In genomic region chr19:10269333-10270179, GRCh38 we compare ENCODE assay signal across 8 cellular contexts. TPM values are rescaled to one million over a fixed set of nuclear protein-coding genes. Genes with fewer than 3 reads are reported as not detected.
DNase-seq lines count a peak whose midpoint lies in the region; ATAC-seq, FAIRE-seq and TF ChIP-seq lines count a peak whose summit lies in the region.

No MANE protein-coding gene starts in this region.

- peak; percentile 85 for DNase-seq in CD14-positive monocyte (ENCODE audit: low spot score)
- DNase-seq in NCI-H2171 (lab: John Stamatoyannopoulos, UW) = peak; percentile 54
- peak; percentile 88 for DNase-seq in activated B cell treated with CpG ODN at 0.5 μM for 24 hours
- DNase-seq in bronchial epithelial cell (ENCODE audit: low read depth) = peak; percentile 47
- DNase-seq in iris pigment epithelial cell (ENCODE audit: low read depth) = peak; percentile 82
- peak; percentile 54 for DNase-seq in smooth muscle cell (lab: John Stamatoyannopoulos, UW; ENCODE audit: unreplicated experiment)
- no peak for DNase-seq in HPDE6-E6E7 (ENCODE audit: extremely low spot score)

- peak overlapping the region; percentile 83 for H3K4me2 ChIP-seq in smooth muscle cell

- peak overlapping the region; percentile 19 for H3K9ac ChIP-seq in smooth muscle cell (ENCODE audit: low read depth)

- no peaks in the 10 kb centered on the region for H3K9me3 ChIP-seq in smooth muscle cell (replicated peaks; ENCODE audit: low read depth)

- TF ChIP-seq CTCF in CD14-positive monocyte (IDR thresholded peaks at IDR 0.05) (peak; percentile 98), activated B cell treated with CpG ODN at 0.5 μM for 24 hours (IDR thresholded peaks at IDR 0.05) (peak; percentile 71), bronchial epithelial cell (IDR thresholded peaks at IDR 0.05; ENCODE audit: insufficient read depth, low read length, severe bottlenecking) (peak; percentile 92), smooth muscle cell (IDR thresholded peaks at IDR 0.05; ENCODE audit: borderline replicate concordance, insufficient read depth, poor library complexity, severe bottlenecking) (peak; percentile 91)

- no peak for FAIRE-seq in bronchial epithelial cell (lab: Jason Lieb, UNC)

- H3K4me1 Mint-ChIP-seq in CD14-positive monocyte (peaks cover 38% of the 10 kb centered on the region), activated B cell treated with CpG ODN at 0.5 μM for 24 hours (peaks cover 38% of the 10 kb centered on the region)

- no peaks in the 10 kb centered on the region for H4K20me1 ChIP-seq in smooth muscle cell (ENCODE audit: low read depth)

- POLR2A ChIA-PET in activated B cell treated with CpG ODN at 0.5 μM for 24 hours (lab: Charles Lee) = interaction anchor here (0.6 to 5.7 kb wide), 19 partner anchors 10 to 218 kb away, joined by 3 to 128 read pairs (median 13); partner anchors contain the start of genes CDC37, FDX2, ICAM4 and ICAM5

- ATAC-seq in GM21723 (IDR thresholded peaks at IDR 0.05; ENCODE audit: unreplicated experiment) = peak; percentile 39
- peak; percentile 48 for ATAC-seq in activated B cell treated with CpG ODN at 0.5 μM for 24 hours (ENCODE audit: low read depth)

- peak overlapping the region; percentile 88 for H2AFZ ChIP-seq in smooth muscle cell (ENCODE audit: low read depth)

- H3K4me3 Mint-ChIP-seq in CD14-positive monocyte (peak overlapping the region; percentile 88 to 93), activated B cell treated with CpG ODN at 0.5 μM for 24 hours (peak overlapping the region; percentile 87)

- peaks cover 2 to 4% (median 3%) of the 10 kb centered on the region in 3 donors for H3K27me3 Mint-ChIP-seq in CD14-positive monocyte (ENCODE audit: low read depth in 3 of 3)
- no peaks in the 10 kb centered on the region for H3K27me3 Mint-ChIP-seq in activated B cell treated with CpG ODN at 0.5 μM for 24 hours

- WGBS in smooth muscle cell (ENCODE audit: low lambda C conversion rate) = 12% methylated on average over 59 of the region's 59 CpGs

- no peaks in the 10 kb centered on the region for H3K27me3 ChIP-seq in bronchial epithelial cell (ENCODE audit: control insufficient read depth, insufficient read depth, low read length)
- peaks cover 9% of the 10 kb centered on the region for H3K27me3 ChIP-seq in smooth muscle cell (ENCODE audit: low read depth)

- intact Hi-C loops in CD14-positive monocyte (cut with micrococcal nuclease) = loop anchor here (1.0 to 5.0 kb wide), 4 partner anchors 63 to 120 kb away; partner anchors contain the start of genes RAVER1 (in 2 of the 2) and TYK2 (in 1 of the 2)
- intact Hi-C loops in activated B cell treated with CpG ODN at 0.5 μM for 24 hours (cut with micrococcal nuclease) = loop anchor here (1.0 to 2.0 kb wide), 7 partner anchors 10 to 156 kb away; partner anchors contain the start of genes ICAM5, RAVER1 and TYK2

- H3K4me1 ChIP-seq in smooth muscle cell (ENCODE audit: low read depth) = no peaks in the 10 kb centered on the region

- H3K9me3 Mint-ChIP-seq in CD14-positive monocyte (peaks cover 0 to 2% (median 0%) of the 10 kb centered on the region in 7 donors), activated B cell treated with CpG ODN at 0.5 μM for 24 hours (no peaks in the 10 kb centered on the region)

- no peaks in the 10 kb centered on the region for H3F3A ChIP-seq in smooth muscle cell (ENCODE audit: low read depth)

- no peak overlapping the region for H3K27ac ChIP-seq in smooth muscle cell (ENCODE audit: low read depth)

- no peaks in the 10 kb centered on the region for H3K79me2 ChIP-seq in smooth muscle cell (ENCODE audit: low read depth)

- H3K4me3 ChIP-seq in bronchial epithelial cell (ENCODE audit: low read depth, low read length) = peak overlapping the region; percentile 34
- peak overlapping the region; percentile 45 for H3K4me3 ChIP-seq in smooth muscle cell

- H3K36me3 Mint-ChIP-seq in CD14-positive monocyte (peaks cover 11 to 28% of the 10 kb centered on the region in 2 donors), activated B cell treated with CpG ODN at 0.5 μM for 24 hours (ENCODE audit: low read depth) (peaks cover 13% of the 10 kb centered on the region)

- CTCF ChIA-PET in activated B cell treated with CpG ODN at 0.5 μM for 24 hours (lab: Charles Lee) = interaction anchor here (0.6 to 6.4 kb wide), 19 partner anchors 10 to 339 kb away, joined by 3 to 211 read pairs (median 7); partner anchors contain the start of genes ICAM5 and TYK2

- H3K36me3 ChIP-seq in bronchial epithelial cell (ENCODE audit: control insufficient read depth, insufficient read depth, low read length) = no peaks in the 10 kb centered on the region
- H3K36me3 ChIP-seq in smooth muscle cell (ENCODE audit: low read depth) = no peaks in the 10 kb centered on the region

- peak overlapping the region; percentile 97 to 99 (median 98) for H3K27ac Mint-ChIP-seq in CD14-positive monocyte
- H3K27ac Mint-ChIP-seq in activated B cell treated with CpG ODN at 0.5 μM for 24 hours = peak overlapping the region; percentile 92

RNA-seq across cellular contexts. Expression of gene ICAM1, which starts 1.4 kb away (rescaled TPM):
- polyA plus RNA-seq in CD14-positive monocyte = 10 to 100 TPM; 21.6 to 40.8 TPM
- 32.6 and 37.4 TPM in 2 replicates for total RNA-seq in activated B cell treated with CpG ODN at 0.5 μM for 24 hours
- 0.79 and 0.90 TPM in 2 replicates for total RNA-seq in bronchial epithelial cell
- total RNA-seq in smooth muscle cell = 4.6 and 10.4 TPM in 2 replicates
- polyA plus RNA-seq in smooth muscle cell = 9.2 and 9.7 TPM in 2 replicates

RNA-seq across cellular contexts. Expression of gene ICAM4, which starts 17.2 kb away (rescaled TPM):
- polyA plus RNA-seq in CD14-positive monocyte (10 to 100 TPM in 1 of 2 donors, 1 to 10 TPM in 1; 5.5 to 17.3 TPM), smooth muscle cell (2.2 and 3.4 TPM in 2 replicates)
- total RNA-seq in activated B cell treated with CpG ODN at 0.5 μM for 24 hours (0.71 and 0.95 TPM in 2 replicates), bronchial epithelial cell (4.0 and 10.8 TPM in 2 replicates), smooth muscle cell (0.90 and 1.9 TPM in 2 replicates)

RNA-seq across cellular contexts. Expression of gene MRPL4, which starts 17.5 kb away (rescaled TPM):
- polyA plus RNA-seq in CD14-positive monocyte (10 to 100 TPM; 20.4 to 22.7 TPM), smooth muscle cell (63.5 and 72.1 TPM in 2 replicates)
- total RNA-seq in activated B cell treated with CpG ODN at 0.5 μM for 24 hours (66.9 and 68.3 TPM in 2 replicates), bronchial epithelial cell (17.1 and 19.2 TPM in 2 replicates), smooth muscle cell (36.4 and 47.8 TPM in 2 replicates)

RNA-seq across cellular contexts. Expression of gene ICAM5, which starts 20.2 kb away (rescaled TPM):
- polyA plus RNA-seq in CD14-positive monocyte (under 1 TPM in 1 of 2 donors, not detected in 1; 0.21 TPM), smooth muscle cell (4.4 and 6.4 TPM in 2 replicates)
- total RNA-seq in activated B cell treated with CpG ODN at 0.5 μM for 24 hours (0.76 and 1.2 TPM in 2 replicates), bronchial epithelial cell (3.7 and 3.9 TPM in 2 replicates), smooth muscle cell (1.9 and 4.0 TPM in 2 replicates)

RNA-seq across cellular contexts. Expression of gene S1PR2, which starts 38.4 kb away (rescaled TPM):
- polyA plus RNA-seq in CD14-positive monocyte (under 1 TPM; 0.40 to 0.55 TPM), smooth muscle cell (6.5 and 7.4 TPM in 2 replicates)
- total RNA-seq in activated B cell treated with CpG ODN at 0.5 μM for 24 hours (5.3 and 5.6 TPM in 2 replicates), bronchial epithelial cell (1.3 and 1.9 TPM in 2 replicates), smooth muscle cell (6.4 and 9.8 TPM in 2 replicates)
